ENCODE assay signal across 1 cellular context in the genomic region with DNA sequence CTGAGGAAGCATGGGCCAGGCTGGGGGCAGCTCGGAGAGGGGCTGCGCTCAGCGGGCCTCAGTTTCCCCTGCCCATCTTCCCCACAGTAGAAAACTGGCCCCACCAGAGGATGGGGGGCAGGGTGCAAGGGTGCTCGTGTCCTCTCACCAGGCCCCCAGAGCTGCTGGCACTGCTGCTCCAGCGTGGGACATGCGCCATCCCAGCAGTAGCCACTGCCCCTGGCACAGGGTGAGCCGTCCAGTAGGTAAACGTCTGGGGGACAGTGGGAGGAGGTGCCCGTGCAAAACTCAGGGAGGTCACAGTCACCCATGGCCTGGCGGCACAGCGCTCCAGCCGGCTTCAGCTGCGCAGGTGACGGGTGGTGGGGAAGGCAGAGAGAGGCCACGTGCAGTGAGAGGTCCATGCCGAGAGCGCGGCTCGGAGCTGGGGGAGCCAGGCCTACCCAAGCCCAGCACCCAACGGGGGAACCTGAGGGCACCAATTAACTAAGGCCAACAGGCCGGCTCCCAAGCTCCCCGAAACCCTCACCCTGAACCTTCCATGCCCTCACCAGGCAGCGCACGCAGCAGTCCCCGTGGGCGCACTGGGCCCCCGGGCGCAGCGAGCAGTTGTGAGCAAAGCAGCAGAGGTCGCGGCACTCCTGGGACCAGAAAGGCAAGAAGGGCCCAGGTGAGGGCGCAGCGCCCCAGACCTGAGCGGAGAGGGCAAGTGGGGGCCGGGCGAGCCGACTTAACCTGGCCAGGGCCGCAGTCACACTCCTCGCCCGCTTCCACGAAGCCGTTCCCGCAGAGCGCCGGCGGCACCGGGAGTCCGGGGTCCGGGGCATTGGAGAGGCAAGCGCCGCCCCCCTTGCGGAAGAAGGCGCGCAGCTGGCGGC.
TF ChIP-seq lines count a peak whose summit lies in the region.

No MANE protein-coding gene starts in this region.

TF ChIP-seq in HepG2, 621 proteins besides CTCF, POLR2A, EP300 and RAD21 (continued from another document and continues in another):
- TF ChIP-seq, protein P1, sequence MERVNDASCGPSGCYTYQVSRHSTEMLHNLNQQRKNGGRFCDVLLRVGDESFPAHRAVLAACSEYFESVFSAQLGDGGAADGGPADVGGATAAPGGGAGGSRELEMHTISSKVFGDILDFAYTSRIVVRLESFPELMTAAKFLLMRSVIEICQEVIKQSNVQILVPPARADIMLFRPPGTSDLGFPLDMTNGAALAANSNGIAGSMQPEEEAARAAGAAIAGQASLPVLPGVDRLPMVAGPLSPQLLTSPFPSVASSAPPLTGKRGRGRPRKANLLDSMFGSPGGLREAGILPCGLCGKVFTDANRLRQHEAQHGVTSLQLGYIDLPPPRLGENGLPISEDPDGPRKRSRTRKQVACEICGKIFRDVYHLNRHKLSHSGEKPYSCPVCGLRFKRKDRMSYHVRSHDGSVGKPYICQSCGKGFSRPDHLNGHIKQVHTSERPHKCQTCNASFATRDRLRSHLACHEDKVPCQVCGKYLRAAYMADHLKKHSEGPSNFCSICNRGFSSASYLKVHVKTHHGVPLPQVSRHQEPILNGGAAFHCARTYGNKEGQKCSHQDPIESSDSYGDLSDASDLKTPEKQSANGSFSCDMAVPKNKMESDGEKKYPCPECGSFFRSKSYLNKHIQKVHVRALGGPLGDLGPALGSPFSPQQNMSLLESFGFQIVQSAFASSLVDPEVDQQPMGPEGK (CRISPR knock-in tag; IDR thresholded peaks at IDR 0.05) = peak; percentile 24; the same call in 1 of the 2 replicates
- TF ChIP-seq, protein P2, sequence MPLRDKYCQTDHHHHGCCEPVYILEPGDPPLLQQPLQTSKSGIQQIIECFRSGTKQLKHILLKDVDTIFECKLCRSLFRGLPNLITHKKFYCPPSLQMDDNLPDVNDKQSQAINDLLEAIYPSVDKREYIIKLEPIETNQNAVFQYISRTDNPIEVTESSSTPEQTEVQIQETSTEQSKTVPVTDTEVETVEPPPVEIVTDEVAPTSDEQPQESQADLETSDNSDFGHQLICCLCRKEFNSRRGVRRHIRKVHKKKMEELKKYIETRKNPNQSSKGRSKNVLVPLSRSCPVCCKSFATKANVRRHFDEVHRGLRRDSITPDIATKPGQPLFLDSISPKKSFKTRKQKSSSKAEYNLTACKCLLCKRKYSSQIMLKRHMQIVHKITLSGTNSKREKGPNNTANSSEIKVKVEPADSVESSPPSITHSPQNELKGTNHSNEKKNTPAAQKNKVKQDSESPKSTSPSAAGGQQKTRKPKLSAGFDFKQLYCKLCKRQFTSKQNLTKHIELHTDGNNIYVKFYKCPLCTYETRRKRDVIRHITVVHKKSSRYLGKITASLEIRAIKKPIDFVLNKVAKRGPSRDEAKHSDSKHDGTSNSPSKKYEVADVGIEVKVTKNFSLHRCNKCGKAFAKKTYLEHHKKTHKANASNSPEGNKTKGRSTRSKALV (CRISPR knock-in tag; IDR thresholded peaks at IDR 0.05) = peak; percentile 97
- TF ChIP-seq, protein P3, sequence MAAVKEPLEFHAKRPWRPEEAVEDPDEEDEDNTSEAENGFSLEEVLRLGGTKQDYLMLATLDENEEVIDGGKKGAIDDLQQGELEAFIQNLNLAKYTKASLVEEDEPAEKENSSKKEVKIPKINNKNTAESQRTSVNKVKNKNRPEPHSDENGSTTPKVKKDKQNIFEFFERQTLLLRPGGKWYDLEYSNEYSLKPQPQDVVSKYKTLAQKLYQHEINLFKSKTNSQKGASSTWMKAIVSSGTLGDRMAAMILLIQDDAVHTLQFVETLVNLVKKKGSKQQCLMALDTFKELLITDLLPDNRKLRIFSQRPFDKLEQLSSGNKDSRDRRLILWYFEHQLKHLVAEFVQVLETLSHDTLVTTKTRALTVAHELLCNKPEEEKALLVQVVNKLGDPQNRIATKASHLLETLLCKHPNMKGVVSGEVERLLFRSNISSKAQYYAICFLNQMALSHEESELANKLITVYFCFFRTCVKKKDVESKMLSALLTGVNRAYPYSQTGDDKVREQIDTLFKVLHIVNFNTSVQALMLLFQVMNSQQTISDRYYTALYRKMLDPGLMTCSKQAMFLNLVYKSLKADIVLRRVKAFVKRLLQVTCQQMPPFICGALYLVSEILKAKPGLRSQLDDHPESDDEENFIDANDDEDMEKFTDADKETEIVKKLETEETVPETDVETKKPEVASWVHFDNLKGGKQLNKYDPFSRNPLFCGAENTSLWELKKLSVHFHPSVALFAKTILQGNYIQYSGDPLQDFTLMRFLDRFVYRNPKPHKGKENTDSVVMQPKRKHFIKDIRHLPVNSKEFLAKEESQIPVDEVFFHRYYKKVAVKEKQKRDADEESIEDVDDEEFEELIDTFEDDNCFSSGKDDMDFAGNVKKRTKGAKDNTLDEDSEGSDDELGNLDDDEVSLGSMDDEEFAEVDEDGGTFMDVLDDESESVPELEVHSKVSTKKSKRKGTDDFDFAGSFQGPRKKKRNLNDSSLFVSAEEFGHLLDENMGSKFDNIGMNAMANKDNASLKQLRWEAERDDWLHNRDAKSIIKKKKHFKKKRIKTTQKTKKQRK (IDR thresholded peaks at IDR 0.05; ENCODE audit: low read length) = no peak
- TF ChIP-seq ZNF121 (CRISPR knock-in tag; IDR thresholded peaks at IDR 0.05) = no peak
- 0 out of 2 replicates have a peak, but pooled peaks have one; percentile 25 for TF ChIP-seq PHF8 (CRISPR knock-in tag; IDR thresholded peaks at IDR 0.05)
- TF ChIP-seq MBD4 (IDR thresholded peaks at IDR 0.05; ENCODE audit: borderline replicate concordance, low read length) = no peak
- TF ChIP-seq ZNF883 (CRISPR knock-in tag; IDR thresholded peaks at IDR 0.05; ENCODE audit: not compliant biosample characterization) = peak; percentile 22
- TF ChIP-seq ZNF225 (CRISPR knock-in tag; IDR thresholded peaks at IDR 0.05) = peak; percentile 33; the same call in 1 of the 2 replicates
- TF ChIP-seq XRCC5 (optimal IDR thresholded peaks at IDR 0.05; ENCODE audit: low read length) = no peak
- TF ChIP-seq, protein P4, sequence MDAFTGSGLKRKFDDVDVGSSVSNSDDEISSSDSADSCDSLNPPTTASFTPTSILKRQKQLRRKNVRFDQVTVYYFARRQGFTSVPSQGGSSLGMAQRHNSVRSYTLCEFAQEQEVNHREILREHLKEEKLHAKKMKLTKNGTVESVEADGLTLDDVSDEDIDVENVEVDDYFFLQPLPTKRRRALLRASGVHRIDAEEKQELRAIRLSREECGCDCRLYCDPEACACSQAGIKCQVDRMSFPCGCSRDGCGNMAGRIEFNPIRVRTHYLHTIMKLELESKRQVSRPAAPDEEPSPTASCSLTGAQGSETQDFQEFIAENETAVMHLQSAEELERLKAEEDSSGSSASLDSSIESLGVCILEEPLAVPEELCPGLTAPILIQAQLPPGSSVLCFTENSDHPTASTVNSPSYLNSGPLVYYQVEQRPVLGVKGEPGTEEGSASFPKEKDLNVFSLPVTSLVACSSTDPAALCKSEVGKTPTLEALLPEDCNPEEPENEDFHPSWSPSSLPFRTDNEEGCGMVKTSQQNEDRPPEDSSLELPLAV (CRISPR knock-in tag; conservative IDR thresholded peaks at IDR 0.05; ENCODE audit: low read depth) = no peak
- TF ChIP-seq ZNF570 (CRISPR knock-in tag; IDR thresholded peaks at IDR 0.05; ENCODE audit: borderline replicate concordance) = no peak
- TF ChIP-seq KAT2B (IDR thresholded peaks at IDR 0.05; ENCODE audit: borderline replicate concordance, low read depth, low read length) = no peak
- no peak for TF ChIP-seq SRSF9 (IDR thresholded peaks at IDR 0.05; ENCODE audit: borderline replicate concordance, insufficient read depth, low read depth, low read length, poor library complexity, severe bottlenecking)
- TF ChIP-seq MAFG (CRISPR knock-in tag; IDR thresholded peaks at IDR 0.05) = no peak
- 0 out of 2 replicates have a peak, but pooled peaks have one; percentile 33 for TF ChIP-seq ZNF350 (CRISPR knock-in tag; IDR thresholded peaks at IDR 0.05; ENCODE audit: borderline replicate concordance, low read depth)
- peak; percentile 59 for TF ChIP-seq HNRNPLL (IDR thresholded peaks at IDR 0.05; ENCODE audit: low read depth, low read length, poor library complexity, severe bottlenecking)
- TF ChIP-seq ZNF274 (CRISPR knock-in tag; IDR thresholded peaks at IDR 0.05) = no peak
- no peak for TF ChIP-seq POLR2G (IDR thresholded peaks at IDR 0.05; ENCODE audit: low read depth, low read length)
- TF ChIP-seq, protein P5, sequence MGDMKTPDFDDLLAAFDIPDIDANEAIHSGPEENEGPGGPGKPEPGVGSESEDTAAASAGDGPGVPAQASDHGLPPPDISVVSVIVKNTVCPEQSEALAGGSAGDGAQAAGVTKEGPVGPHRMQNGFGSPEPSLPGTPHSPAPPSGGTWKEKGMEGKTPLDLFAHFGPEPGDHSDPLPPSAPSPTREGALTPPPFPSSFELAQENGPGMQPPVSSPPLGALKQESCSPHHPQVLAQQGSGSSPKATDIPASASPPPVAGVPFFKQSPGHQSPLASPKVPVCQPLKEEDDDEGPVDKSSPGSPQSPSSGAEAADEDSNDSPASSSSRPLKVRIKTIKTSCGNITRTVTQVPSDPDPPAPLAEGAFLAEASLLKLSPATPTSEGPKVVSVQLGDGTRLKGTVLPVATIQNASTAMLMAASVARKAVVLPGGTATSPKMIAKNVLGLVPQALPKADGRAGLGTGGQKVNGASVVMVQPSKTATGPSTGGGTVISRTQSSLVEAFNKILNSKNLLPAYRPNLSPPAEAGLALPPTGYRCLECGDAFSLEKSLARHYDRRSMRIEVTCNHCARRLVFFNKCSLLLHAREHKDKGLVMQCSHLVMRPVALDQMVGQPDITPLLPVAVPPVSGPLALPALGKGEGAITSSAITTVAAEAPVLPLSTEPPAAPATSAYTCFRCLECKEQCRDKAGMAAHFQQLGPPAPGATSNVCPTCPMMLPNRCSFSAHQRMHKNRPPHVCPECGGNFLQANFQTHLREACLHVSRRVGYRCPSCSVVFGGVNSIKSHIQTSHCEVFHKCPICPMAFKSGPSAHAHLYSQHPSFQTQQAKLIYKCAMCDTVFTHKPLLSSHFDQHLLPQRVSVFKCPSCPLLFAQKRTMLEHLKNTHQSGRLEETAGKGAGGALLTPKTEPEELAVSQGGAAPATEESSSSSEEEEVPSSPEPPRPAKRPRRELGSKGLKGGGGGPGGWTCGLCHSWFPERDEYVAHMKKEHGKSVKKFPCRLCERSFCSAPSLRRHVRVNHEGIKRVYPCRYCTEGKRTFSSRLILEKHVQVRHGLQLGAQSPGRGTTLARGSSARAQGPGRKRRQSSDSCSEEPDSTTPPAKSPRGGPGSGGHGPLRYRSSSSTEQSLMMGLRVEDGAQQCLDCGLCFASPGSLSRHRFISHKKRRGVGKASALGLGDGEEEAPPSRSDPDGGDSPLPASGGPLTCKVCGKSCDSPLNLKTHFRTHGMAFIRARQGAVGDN (CRISPR knock-in tag; IDR thresholded peaks at IDR 0.05) = peak; percentile 47
- no peak for TF ChIP-seq KLF16 (CRISPR knock-in tag; IDR thresholded peaks at IDR 0.05)
- TF ChIP-seq FOSL1 (CRISPR knock-in tag; IDR thresholded peaks at IDR 0.05; ENCODE audit: borderline replicate concordance) = no peak
- TF ChIP-seq, protein P6, sequence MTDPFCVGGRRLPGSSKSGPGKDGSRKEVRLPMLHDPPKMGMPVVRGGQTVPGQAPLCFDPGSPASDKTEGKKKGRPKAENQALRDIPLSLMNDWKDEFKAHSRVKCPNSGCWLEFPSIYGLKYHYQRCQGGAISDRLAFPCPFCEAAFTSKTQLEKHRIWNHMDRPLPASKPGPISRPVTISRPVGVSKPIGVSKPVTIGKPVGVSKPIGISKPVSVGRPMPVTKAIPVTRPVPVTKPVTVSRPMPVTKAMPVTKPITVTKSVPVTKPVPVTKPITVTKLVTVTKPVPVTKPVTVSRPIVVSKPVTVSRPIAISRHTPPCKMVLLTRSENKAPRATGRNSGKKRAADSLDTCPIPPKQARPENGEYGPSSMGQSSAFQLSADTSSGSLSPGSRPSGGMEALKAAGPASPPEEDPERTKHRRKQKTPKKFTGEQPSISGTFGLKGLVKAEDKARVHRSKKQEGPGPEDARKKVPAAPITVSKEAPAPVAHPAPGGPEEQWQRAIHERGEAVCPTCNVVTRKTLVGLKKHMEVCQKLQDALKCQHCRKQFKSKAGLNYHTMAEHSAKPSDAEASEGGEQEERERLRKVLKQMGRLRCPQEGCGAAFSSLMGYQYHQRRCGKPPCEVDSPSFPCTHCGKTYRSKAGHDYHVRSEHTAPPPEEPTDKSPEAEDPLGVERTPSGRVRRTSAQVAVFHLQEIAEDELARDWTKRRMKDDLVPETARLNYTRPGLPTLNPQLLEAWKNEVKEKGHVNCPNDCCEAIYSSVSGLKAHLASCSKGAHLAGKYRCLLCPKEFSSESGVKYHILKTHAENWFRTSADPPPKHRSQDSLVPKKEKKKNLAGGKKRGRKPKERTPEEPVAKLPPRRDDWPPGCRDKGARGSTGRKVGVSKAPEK (CRISPR knock-in tag; IDR thresholded peaks at IDR 0.05; ENCODE audit: borderline replicate concordance) = no peak
- TF ChIP-seq, protein P7, sequence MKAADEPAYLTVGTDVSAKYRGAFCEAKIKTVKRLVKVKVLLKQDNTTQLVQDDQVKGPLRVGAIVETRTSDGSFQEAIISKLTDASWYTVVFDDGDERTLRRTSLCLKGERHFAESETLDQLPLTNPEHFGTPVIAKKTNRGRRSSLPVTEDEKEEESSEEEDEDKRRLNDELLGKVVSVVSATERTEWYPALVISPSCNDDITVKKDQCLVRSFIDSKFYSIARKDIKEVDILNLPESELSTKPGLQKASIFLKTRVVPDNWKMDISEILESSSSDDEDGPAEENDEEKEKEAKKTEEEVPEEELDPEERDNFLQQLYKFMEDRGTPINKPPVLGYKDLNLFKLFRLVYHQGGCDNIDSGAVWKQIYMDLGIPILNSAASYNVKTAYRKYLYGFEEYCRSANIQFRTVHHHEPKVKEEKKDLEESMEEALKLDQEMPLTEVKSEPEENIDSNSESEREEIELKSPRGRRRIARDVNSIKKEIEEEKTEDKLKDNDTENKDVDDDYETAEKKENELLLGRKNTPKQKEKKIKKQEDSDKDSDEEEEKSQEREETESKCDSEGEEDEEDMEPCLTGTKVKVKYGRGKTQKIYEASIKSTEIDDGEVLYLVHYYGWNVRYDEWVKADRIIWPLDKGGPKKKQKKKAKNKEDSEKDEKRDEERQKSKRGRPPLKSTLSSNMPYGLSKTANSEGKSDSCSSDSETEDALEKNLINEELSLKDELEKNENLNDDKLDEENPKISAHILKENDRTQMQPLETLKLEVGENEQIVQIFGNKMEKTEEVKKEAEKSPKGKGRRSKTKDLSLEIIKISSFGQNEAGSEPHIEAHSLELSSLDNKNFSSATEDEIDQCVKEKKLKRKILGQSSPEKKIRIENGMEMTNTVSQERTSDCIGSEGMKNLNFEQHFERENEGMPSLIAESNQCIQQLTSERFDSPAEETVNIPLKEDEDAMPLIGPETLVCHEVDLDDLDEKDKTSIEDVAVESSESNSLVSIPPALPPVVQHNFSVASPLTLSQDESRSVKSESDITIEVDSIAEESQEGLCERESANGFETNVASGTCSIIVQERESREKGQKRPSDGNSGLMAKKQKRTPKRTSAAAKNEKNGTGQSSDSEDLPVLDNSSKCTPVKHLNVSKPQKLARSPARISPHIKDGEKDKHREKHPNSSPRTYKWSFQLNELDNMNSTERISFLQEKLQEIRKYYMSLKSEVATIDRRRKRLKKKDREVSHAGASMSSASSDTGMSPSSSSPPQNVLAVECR (CRISPR knock-in tag; IDR thresholded peaks at IDR 0.05; ENCODE audit: borderline replicate concordance) = peak; percentile 29; the same call in 1 of the 2 replicates
- no peak for TF ChIP-seq ZNF124 (CRISPR knock-in tag; IDR thresholded peaks at IDR 0.05)
- TF ChIP-seq ZBTB21 (CRISPR knock-in tag; IDR thresholded peaks at IDR 0.05) = no peak
- TF ChIP-seq ZNF331 (CRISPR knock-in tag; IDR thresholded peaks at IDR 0.05) = no peak
- TF ChIP-seq, protein P8, sequence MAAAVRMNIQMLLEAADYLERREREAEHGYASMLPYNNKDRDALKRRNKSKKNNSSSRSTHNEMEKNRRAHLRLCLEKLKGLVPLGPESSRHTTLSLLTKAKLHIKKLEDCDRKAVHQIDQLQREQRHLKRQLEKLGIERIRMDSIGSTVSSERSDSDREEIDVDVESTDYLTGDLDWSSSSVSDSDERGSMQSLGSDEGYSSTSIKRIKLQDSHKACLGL (CRISPR knock-in tag; IDR thresholded peaks at IDR 0.05) = no peak
- no peak for TF ChIP-seq ZNF501 (CRISPR knock-in tag; IDR thresholded peaks at IDR 0.05)
- no peak for TF ChIP-seq GZF1 (CRISPR knock-in tag; IDR thresholded peaks at IDR 0.05)
- TF ChIP-seq GABPB1 (CRISPR knock-in tag; IDR thresholded peaks at IDR 0.05) = 0 out of 2 replicates have a peak, but pooled peaks have one; percentile 24
- no peak for TF ChIP-seq SMYD3 (CRISPR knock-in tag; IDR thresholded peaks at IDR 0.05)
- no peak for TF ChIP-seq ZKSCAN5 (CRISPR knock-in tag; IDR thresholded peaks at IDR 0.05)
